ENCODE assay signal across 14 cellular contexts in the genomic region with DNA sequence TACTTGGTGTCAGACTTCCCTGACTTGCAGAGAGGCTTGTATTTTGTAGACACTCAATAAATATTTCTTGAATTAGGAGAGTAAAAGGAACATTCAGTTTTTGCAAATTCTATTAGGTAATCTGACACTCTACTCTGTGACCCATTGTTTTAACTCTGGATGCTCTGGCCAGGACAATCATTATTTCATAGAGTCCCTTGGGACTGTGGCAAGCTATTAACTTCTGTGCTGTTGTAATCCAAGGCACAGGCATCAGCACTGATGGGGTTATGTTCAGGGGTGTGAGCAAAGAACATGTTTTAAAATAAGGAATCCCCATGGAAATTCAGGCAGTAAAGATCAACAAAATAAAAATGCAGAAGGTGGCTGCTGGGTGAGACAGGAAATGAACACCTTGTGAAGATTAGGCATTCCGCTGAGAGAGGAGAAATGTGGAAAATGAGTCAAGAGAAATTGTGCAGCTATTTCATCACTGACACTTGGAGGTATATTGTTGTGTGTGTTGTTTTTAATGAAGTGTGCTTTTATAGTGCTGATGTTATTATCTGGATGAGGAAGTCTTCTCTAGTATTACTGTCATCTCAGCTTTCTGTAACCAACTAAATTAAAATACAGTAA.
A peak's percentile ranks its signal among the peaks of the same experiment; 100 is the strongest.
DNase-seq lines count a peak whose midpoint lies in the region; ATAC-seq and TF ChIP-seq lines count a peak whose summit lies in the region.
"Had no signal": no experiment of that assay in that cellular context is flagged by ENCODE, and none has a peak within 500 bp of the region (broad histone marks: within the 10 kb centered on the region; RNA-seq: fewer than 3 reads in every experiment).

No MANE protein-coding gene starts in this region.

- no peaks in the 10 kb centered on the region for H3K9me3 ChIP-seq in BE2C
- H3K9me3 ChIP-seq in left lung, result no peaks in the 10 kb centered on the region
- H3K9me3 ChIP-seq: suprapubic skin had no signal

- TF ChIP-seq CTCF in BE2C (IDR thresholded peaks at IDR 0.05; ENCODE audit: low read depth, low read length) (no peak), chondrocyte (IDR thresholded peaks at IDR 0.05) (no peak), left lung (IDR thresholded peaks at IDR 0.05) (no peak)

- H3K27me3 Mint-ChIP-seq in chondrocyte (ENCODE audit: low read depth), result no peaks in the 10 kb centered on the region
- no peaks in the 10 kb centered on the region for H3K27me3 Mint-ChIP-seq in activated naive CD8-positive, alpha-beta T cell treated with anti-CD3 and anti-CD28 coated beads, Interleukin-2, amount 50 U/mL, for 24 hours

- H3K27ac Mint-ChIP-seq in chondrocyte (ENCODE audit: unreplicated experiment), result peak overlapping the region; percentile 70
- no peak overlapping the region for H3K27ac Mint-ChIP-seq in activated naive CD8-positive, alpha-beta T cell treated with anti-CD3 and anti-CD28 coated beads, Interleukin-2, amount 50 U/mL, for 24 hours

- peaks cover 2% of the 10 kb centered on the region for H3K36me3 Mint-ChIP-seq in chondrocyte (ENCODE audit: low read depth)
- H3K36me3 Mint-ChIP-seq in activated naive CD8-positive, alpha-beta T cell treated with anti-CD3 and anti-CD28 coated beads, Interleukin-2, amount 50 U/mL, for 24 hours (ENCODE audit: low read depth), result peaks cover 14% of the 10 kb centered on the region

- no peak overlapping the region for H3K4me3 Mint-ChIP-seq in chondrocyte (ENCODE audit: unreplicated experiment)
- no peak overlapping the region for H3K4me3 Mint-ChIP-seq in activated naive CD8-positive, alpha-beta T cell treated with anti-CD3 and anti-CD28 coated beads, Interleukin-2, amount 50 U/mL, for 24 hours

- H3K27me3 ChIP-seq in BE2C, result no peaks in the 10 kb centered on the region
- H3K27me3 ChIP-seq in left lung, result no peaks in the 10 kb centered on the region
- H3K27me3 ChIP-seq: suprapubic skin had no signal

- H3K36me3 ChIP-seq in BE2C (no peaks in the 10 kb centered on the region; the same call in 1 of the 2 replicates), left lung (no peaks in the 10 kb centered on the region)
- H3K36me3 ChIP-seq: suprapubic skin had no signal

- H3K4me1 ChIP-seq in BE2C, result peaks cover 11% of the 10 kb centered on the region
- no peaks in the 10 kb centered on the region for H3K4me1 ChIP-seq in left lung
- H3K4me1 ChIP-seq: parathyroid adenoma had no signal

- ATAC-seq in left lung (peak; percentile 25), HG02610 (IDR thresholded peaks at IDR 0.05; ENCODE audit: unreplicated experiment) (no peak)
- ATAC-seq in activated naive CD8-positive, alpha-beta T cell treated with anti-CD3 and anti-CD28 coated beads, Interleukin-2, amount 50 U/mL, for 24 hours, result no peak

- DNase-seq in BE2C (peak; percentile 36), NCI-H460 (ENCODE audit: extremely low read depth, low read depth) (peak; percentile 15), chondrocyte (ENCODE audit: low spot score) (no peak), left lung (no peak), NOMO-1 treated with DMSO at 0.1 percent for 48 hours (lab: John Stamatoyannopoulos, UW; ENCODE audit: unreplicated experiment) (no peak), NOMO-1 treated with dmso at 0.1 percent for 144 hours (lab: John Stamatoyannopoulos, UW; ENCODE audit: unreplicated experiment) (no peak)
- DNase-seq in activated naive CD8-positive, alpha-beta T cell treated with anti-CD3 and anti-CD28 coated beads, Interleukin-2, amount 50 U/mL, for 24 hours, result no peak
- DNase-seq: AML-193, foreskin melanocyte, NCI-H226, T-helper 1 cell had no signal

- intact Hi-C loops in left lung (cut with DNase I), result no loop called here

- H3K4me3 ChIP-seq in BE2C (ENCODE audit: low read depth, low read length) (peak overlapping the region; percentile 4; the same call in 1 of the 2 replicates), left lung (no peak overlapping the region)
- H3K4me3 ChIP-seq: suprapubic skin had no signal

- H3K27ac ChIP-seq in left lung, result no peak overlapping the region
- H3K27ac ChIP-seq: parathyroid adenoma, suprapubic skin had no signal

- no peaks in the 10 kb centered on the region for H3K9me3 Mint-ChIP-seq in chondrocyte (ENCODE audit: low read depth)
- no peaks in the 10 kb centered on the region for H3K9me3 Mint-ChIP-seq in activated naive CD8-positive, alpha-beta T cell treated with anti-CD3 and anti-CD28 coated beads, Interleukin-2, amount 50 U/mL, for 24 hours

- peaks cover 63% of the 10 kb centered on the region for H3K4me1 Mint-ChIP-seq in chondrocyte (ENCODE audit: low read depth)
- H3K4me1 Mint-ChIP-seq in activated naive CD8-positive, alpha-beta T cell treated with anti-CD3 and anti-CD28 coated beads, Interleukin-2, amount 50 U/mL, for 24 hours, result peaks cover 2% of the 10 kb centered on the region

Comparison
In these comparisons a context has a peak if more than half of its experiments do, and no peak if none do; other contexts are left out.
1. DNase-seq: peak in BE2C (single experiment) and NCI-H460 (single experiment); none in chondrocyte (single experiment), left lung (0 of 2), activated naive CD8-positive, alpha-beta T cell treated with anti-CD3 and anti-CD28 coated beads, Interleukin-2, amount 50 U/mL, for 24 hours (single experiment), NOMO-1 treated with DMSO at 0.1 percent for 48 hours (single experiment) and NOMO-1 treated with dmso at 0.1 percent for 144 hours (single experiment).